Comparison of ENCODE assay signal across 8 cellular contexts in the genomic region with DNA sequence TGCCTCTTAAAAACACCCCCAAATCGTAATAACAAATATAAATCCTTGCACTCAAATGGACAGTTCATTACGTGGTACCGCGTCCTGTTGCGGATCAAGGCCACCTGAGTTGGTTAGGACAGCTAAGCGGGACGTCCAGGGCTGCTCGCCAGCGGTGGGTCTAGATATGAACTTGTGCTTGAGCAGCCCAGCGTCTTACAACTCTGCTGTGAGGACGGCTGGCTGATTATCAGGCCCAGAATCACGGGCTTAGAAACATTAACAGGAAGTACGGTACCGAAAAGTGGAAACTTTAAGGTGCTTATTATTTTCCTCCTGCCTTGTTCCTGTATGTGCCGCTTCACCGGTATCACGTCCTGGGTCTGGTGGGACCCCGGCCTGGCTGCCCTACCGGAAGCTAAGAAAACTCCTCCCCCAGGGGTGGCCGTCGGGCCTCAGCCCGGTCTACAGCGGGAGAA. TPM values are rescaled to one million over a fixed set of nuclear protein-coding genes. Genes with fewer than 3 reads are reported as not detected.
DNase-seq lines count a peak whose midpoint lies in the region; ATAC-seq and TF ChIP-seq lines count a peak whose summit lies in the region.

No MANE protein-coding gene starts in this region.

- H3K9me2 ChIP-seq in PC-9 (ENCODE audit: insufficient read depth): no peaks in the 10 kb centered on the region

- peaks cover 42% of the 10 kb centered on the region for H3K4me1 Mint-ChIP-seq in T-helper 2 cell treated with Interferon-gamma antibody and Interleukin-4, amounts not matched to agents 5 μg/mL and 100 μg/mL, for 36 hours (ENCODE audit: low read depth)
- peaks cover 31 to 50% (median 44%) of the 10 kb centered on the region in 7 donors for H3K4me1 Mint-ChIP-seq in naive thymus-derived CD4-positive, alpha-beta T cell

- no peaks in the 10 kb centered on the region for H3K27me3 Mint-ChIP-seq in T-helper 2 cell treated with Interferon-gamma antibody and Interleukin-4, amounts not matched to agents 5 μg/mL and 100 μg/mL, for 36 hours (ENCODE audit: low read depth)
- no peaks in the 10 kb centered on the region for H3K27me3 Mint-ChIP-seq in naive thymus-derived CD4-positive, alpha-beta T cell

- H3K27ac Mint-ChIP-seq in T-helper 2 cell treated with Interferon-gamma antibody and Interleukin-4, amounts not matched to agents 5 μg/mL and 100 μg/mL, for 36 hours: peak overlapping the region; percentile 97
- peak overlapping the region; percentile 96 to 100 (median 99) for H3K27ac Mint-ChIP-seq in naive thymus-derived CD4-positive, alpha-beta T cell

- BruUV-seq in PC-9 (replicated peaks; lab: Mats Ljungman, UMichigan): TSS peak; percentile 69

- TF ChIP-seq CTCF in PC-9 (conservative IDR thresholded peaks at IDR 0.05): no peak
- TF ChIP-seq CTCF in dorsolateral prefrontal cortex (IDR thresholded peaks at IDR 0.05 in 54 of 56, conservative IDR thresholded peaks at IDR 0.05 in 2 of 56; ENCODE audit: low read depth in 1 of 56, partially characterized antibody in 56 of 56): no peak

- H3F3A ChIP-seq in PC-9 (ENCODE audit: insufficient read depth, low read depth): peaks cover 31% of the 10 kb centered on the region

- H3K36me3 Mint-ChIP-seq in T-helper 2 cell treated with Interferon-gamma antibody and Interleukin-4, amounts not matched to agents 5 μg/mL and 100 μg/mL, for 36 hours (ENCODE audit: low read depth): peaks cover 36% of the 10 kb centered on the region
- H3K36me3 Mint-ChIP-seq in naive thymus-derived CD4-positive, alpha-beta T cell: peaks cover under 1 to 34% (median 15%) of the 10 kb centered on the region in 5 donors

- peaks cover 26% of the 10 kb centered on the region for H3K4me1 ChIP-seq in PC-9 (replicated peaks; ENCODE audit: insufficient read depth)
- H3K4me1 ChIP-seq in naive thymus-derived CD4-positive, alpha-beta T cell (ENCODE audit: control insufficient read depth in 2 of 2, insufficient read depth in 2 of 2, low read length in 2 of 2): peaks cover 32 to 39% of the 10 kb centered on the region in 2 donors

- peaks cover 60% of the 10 kb centered on the region for H3K79me2 ChIP-seq in PC-9 (ENCODE audit: low read depth)

- peak overlapping the region; percentile 81 for H2AFZ ChIP-seq in PC-9

- POLR2A ChIA-PET in PC-9 (lab: Charles Lee; ENCODE audit: unreplicated experiment): interaction anchor here (0.6 kb wide), 2 partner anchors 26 to 131 kb away, joined by 3 read pairs; a partner anchor contains a TSS
- POLR2A ChIA-PET in naive thymus-derived CD4-positive, alpha-beta T cell (lab: Charles Lee): interaction anchor here (0.9 to 5.2 kb wide), 7 partner anchors 10 to 861 kb away, joined by 3 to 66 read pairs (median 4); a partner anchor contains a TSS

- intact Hi-C loops in PC-9 (cut with micrococcal nuclease; ENCODE audit: unreplicated experiment): loop anchor here (1.0 to 5.0 kb wide), 2 partner anchors 30 to 69 kb away; a partner anchor contains a TSS
- intact Hi-C loops in dorsolateral prefrontal cortex (cut with DNase I): loop anchor here (1.0 kb wide), 1 partner anchor 26 kb away; a partner anchor contains a TSS
- intact Hi-C loops in naive thymus-derived CD4-positive, alpha-beta T cell (cut with micrococcal nuclease): loop anchor here (1.0 to 2.0 kb wide), 10 partner anchors 26 to 322 kb away; a partner anchor contains a TSS

- H3K27me3 ChIP-seq in PC-9 (ENCODE audit: insufficient read depth, low read depth) (no peaks in the 10 kb centered on the region), dorsolateral prefrontal cortex (no peaks in the 10 kb centered on the region)
- no peaks in the 10 kb centered on the region for H3K27me3 ChIP-seq in naive thymus-derived CD4-positive, alpha-beta T cell (ENCODE audit: control insufficient read depth in 2 of 2, insufficient read depth in 2 of 2, low read length in 2 of 2)

- H3K4me3 ChIP-seq in PC-9: peak overlapping the region; percentile 90
- H3K4me3 ChIP-seq in dorsolateral prefrontal cortex: peak overlapping the region; percentile 65 to 99 (median 94)
- H3K4me3 ChIP-seq in naive thymus-derived CD4-positive, alpha-beta T cell (ENCODE audit: low read length): peak overlapping the region; percentile 68

- peaks cover 36% of the 10 kb centered on the region for H4K20me1 ChIP-seq in PC-9 (ENCODE audit: insufficient read depth)

- ATAC-seq in HG02870 (IDR thresholded peaks at IDR 0.05; ENCODE audit: unreplicated experiment): peak; percentile 29
- no peak for ATAC-seq in naive thymus-derived CD4-positive, alpha-beta T cell

- H3K4me2 ChIP-seq in PC-9: peak overlapping the region; percentile 93

- peaks cover 11% of the 10 kb centered on the region; the same call in 1 of the 2 replicates for H3K36me3 ChIP-seq in PC-9 (ENCODE audit: low read depth)
- H3K36me3 ChIP-seq in naive thymus-derived CD4-positive, alpha-beta T cell (ENCODE audit: control insufficient read depth in 2 of 3, insufficient read depth in 3 of 3, low read length in 3 of 3): peaks cover 0 to 12% (median 0%) of the 10 kb centered on the region in 3 experiments

- H3K9me3 Mint-ChIP-seq in T-helper 2 cell treated with Interferon-gamma antibody and Interleukin-4, amounts not matched to agents 5 μg/mL and 100 μg/mL, for 36 hours: no peaks in the 10 kb centered on the region
- H3K9me3 Mint-ChIP-seq in naive thymus-derived CD4-positive, alpha-beta T cell: peaks cover 0 to 6% (median 0%) of the 10 kb centered on the region in 11 donors

- CTCF ChIA-PET in PC-9 (lab: Charles Lee): no interaction called here
- CTCF ChIA-PET in naive thymus-derived CD4-positive, alpha-beta T cell (lab: Charles Lee): no interaction called here

- no peaks in the 10 kb centered on the region for H3K9me3 ChIP-seq in PC-9 (ENCODE audit: insufficient read depth, low read depth)
- H3K9me3 ChIP-seq in naive thymus-derived CD4-positive, alpha-beta T cell (ENCODE audit: control insufficient read depth in 2 of 3, low read length in 3 of 3): no peaks in the 10 kb centered on the region

- H3K27ac ChIP-seq in PC-9 (peak overlapping the region; percentile 96), dorsolateral prefrontal cortex (peak overlapping the region; percentile 97 to 100 (median 100))
- H3K27ac ChIP-seq in naive thymus-derived CD4-positive, alpha-beta T cell (ENCODE audit: low read depth, low read length): peak overlapping the region; percentile 100

- peak overlapping the region; percentile 89 for H3K4me3 Mint-ChIP-seq in T-helper 2 cell treated with Interferon-gamma antibody and Interleukin-4, amounts not matched to agents 5 μg/mL and 100 μg/mL, for 36 hours
- H3K4me3 Mint-ChIP-seq in naive thymus-derived CD4-positive, alpha-beta T cell: peak overlapping the region in 9 of 10 donors; percentile 89 to 98 (median 93)

- DNase-seq in T-helper 2 cell treated with Interferon-gamma antibody and Interleukin-4, amounts not matched to agents 5 μg/mL and 100 μg/mL, for 36 hours (ENCODE audit: low spot score): no peak
- no peak for DNase-seq in T-helper 2 cell
- peak in 1 of 2 experiments; percentile 58 for DNase-seq in PC-9
- DNase-seq in dorsolateral prefrontal cortex: peak in 2 of 10 donors; percentile 31 to 40
- DNase-seq in naive thymus-derived CD4-positive, alpha-beta T cell: no peak
- DNase-seq in foreskin melanocyte: no peak
- DNase-seq in stimulated activated CD4-positive, alpha-beta T cell treated with anti-CD3 and anti-CD28 coated beads, Interleukin-4, amount 100 ng/mL, for 24 hours: no peak

RNA-seq across cellular contexts. Expression of a gene that starts 0.8 kb away (rescaled TPM):
- total RNA-seq in PC-9 (2021) (679 and 746 TPM in 2 replicates), dorsolateral prefrontal cortex (100 to 1,000 TPM; 369 to 792 (median 531) TPM)
- total RNA-seq in naive thymus-derived CD4-positive, alpha-beta T cell: 1,000 to 10,000 TPM in 4 of 5 experiments, 100 to 1,000 TPM in 1; 590 to 1,259 (median 1,020) TPM
- polyA plus RNA-seq in naive thymus-derived CD4-positive, alpha-beta T cell: 100 to 1,000 TPM in 1 of 2 donors, 10 to 100 TPM in 1; 52.1 to 119 TPM

RNA-seq across cellular contexts. Expression of a gene that starts 25.5 kb away (rescaled TPM):
- total RNA-seq in PC-9 (2021) (259 and 401 TPM in 2 replicates), dorsolateral prefrontal cortex (100 to 1,000 TPM; 150 to 306 (median 223) TPM)
- 100 to 1,000 TPM in 2 of 5 experiments, 10 to 100 TPM in 3; 65.3 to 242 (median 99.3) TPM for total RNA-seq in naive thymus-derived CD4-positive, alpha-beta T cell
- polyA plus RNA-seq in naive thymus-derived CD4-positive, alpha-beta T cell: 100 to 1,000 TPM; 136 to 252 TPM

RNA-seq across cellular contexts. Expression of a gene that starts 31.6 kb away (rescaled TPM):
- total RNA-seq in PC-9 (2021) (14.8 and 21.2 TPM in 2 replicates), dorsolateral prefrontal cortex (1 to 10 TPM in 117 of 120 experiments, under 1 TPM in 3; 0.87 to 9.0 (median 2.6) TPM)
- total RNA-seq in naive thymus-derived CD4-positive, alpha-beta T cell: 1 to 10 TPM in 2 of 5 experiments, under 1 TPM in 3; 0.32 to 1.6 (median 0.98) TPM
- polyA plus RNA-seq in naive thymus-derived CD4-positive, alpha-beta T cell: under 1 TPM in 1 of 2 donors, not detected in 1; 0.39 TPM

RNA-seq across cellular contexts. Expression of a gene that starts 35.8 kb away (rescaled TPM):
- total RNA-seq in PC-9 (2021) (0.23 and 0.33 TPM in 2 replicates), dorsolateral prefrontal cortex (under 1 TPM in 2 of 120 experiments, not detected in 118; 0.29 to 0.37 TPM)
- under 1 TPM in 1 of 5 experiments, not detected in 4; 0.19 TPM for total RNA-seq in naive thymus-derived CD4-positive, alpha-beta T cell
- polyA plus RNA-seq in naive thymus-derived CD4-positive, alpha-beta T cell: not detected

RNA-seq across cellular contexts. Expression of a gene that starts 46.7 kb away (rescaled TPM):
- total RNA-seq in PC-9 (2021) (not detected in 2 replicates), dorsolateral prefrontal cortex (not detected)
- total RNA-seq in naive thymus-derived CD4-positive, alpha-beta T cell: not detected
- polyA plus RNA-seq in naive thymus-derived CD4-positive, alpha-beta T cell: not detected
